In genomic region chr6:144744720-144745119, GRCh38 we compare ENCODE assay signal across 20 cellular contexts.
DNase-seq lines count a peak whose midpoint lies in the region; ATAC-seq and TF ChIP-seq lines count a peak whose summit lies in the region.
"Had no signal": no experiment of that assay in that cellular context is flagged by ENCODE, and none has a peak within 500 bp of the region (broad histone marks: within the 10 kb centered on the region; RNA-seq: fewer than 3 reads in every experiment).

No MANE protein-coding gene starts in this region.

- H3K36me3 Mint-ChIP-seq in stimulated activated memory B cell treated with anti-CD40 and anti-IgM and Interleukin-4, amounts not matched to agents 10 μg/mL and 1 μg/mL and 100 μg/mL, for 72 hours = peaks cover 29% of the 10 kb centered on the region

- intact Hi-C loops in uterus (cut with DNase I; ENCODE audit: low total_unique reads) = no loop called here

- H3K27ac ChIP-seq in uterus = no peak overlapping the region
- H3K27ac ChIP-seq: colonic mucosa, gastrocnemius medialis, upper lobe of left lung had no signal

- H3K9me3 ChIP-seq in uterus = no peaks in the 10 kb centered on the region
- H3K9me3 ChIP-seq: colonic mucosa, gastrocnemius medialis, upper lobe of left lung had no signal

- H3K27me3 ChIP-seq in uterus = no peaks in the 10 kb centered on the region
- H3K27me3 ChIP-seq: colonic mucosa, gastrocnemius medialis, upper lobe of left lung had no signal

- no peaks in the 10 kb centered on the region for H3K9me3 Mint-ChIP-seq in stimulated activated memory B cell treated with anti-CD40 and anti-IgM and Interleukin-4, amounts not matched to agents 10 μg/mL and 1 μg/mL and 100 μg/mL, for 72 hours

- ATAC-seq in stimulated activated memory B cell treated with anti-CD40 and anti-IgM and Interleukin-4, amounts not matched to agents 10 μg/mL and 1 μg/mL and 100 μg/mL, for 72 hours = no peak
- ATAC-seq: activated CD4-positive, CD25-positive, alpha-beta regulatory T cell treated with anti-CD3 and anti-CD28 coated beads, Interleukin-2, amount 50 U/mL, for 24 hours; gastrocnemius medialis; HCT116; Right ventricle myocardium inferior had no signal

- in situ Hi-C loops in GM13976 (cut with MboI; ENCODE audit: low sequenced_read_pairs, unreplicated experiment) = no loop called here

- H3K36me3 ChIP-seq in uterus = no peaks in the 10 kb centered on the region
- H3K36me3 ChIP-seq: colonic mucosa had no signal

- H3K4me1 ChIP-seq in uterus = no peaks in the 10 kb centered on the region
- H3K4me1 ChIP-seq: colonic mucosa, gastrocnemius medialis had no signal

- no peak overlapping the region for H3K4me3 ChIP-seq in uterus
- H3K4me3 ChIP-seq: colonic mucosa, gastrocnemius medialis, upper lobe of left lung had no signal

- DNase-seq in NCI-H2196 (lab: John Stamatoyannopoulos, UW; ENCODE audit: unreplicated experiment) (peak; percentile 16), NCI-H2196 treated with DMSO at 0.1 percent for 48 hours (lab: John Stamatoyannopoulos, UW; ENCODE audit: unreplicated experiment) (no peak), NCI-H748 (lab: John Stamatoyannopoulos, UW; ENCODE audit: unreplicated experiment) (peak; percentile 88), iPS-NIHi7 (ENCODE audit: extremely low spot score) (peak; percentile 17), uterus (no peak), GM13976 (ENCODE audit: low spot score) (no peak)
- no peak for DNase-seq in activated CD4-positive, alpha-beta T cell treated with anti-CD3 and anti-CD28 coated beads, Interleukin-2, amount 50 U/mL, for 48 hours
- DNase-seq: activated CD8-positive, alpha-beta memory T cell treated with anti-CD3 and anti-CD28 coated beads, Interleukin-2, amount 50 U/mL, for 48 hours; activated naive CD4-positive, alpha-beta T cell; colonic mucosa; EL; gastrocnemius medialis; mesenchymal stem cell; NCI-H1048; occipital lobe; upper lobe of left lung had no signal

- no peak overlapping the region for H3K4me3 Mint-ChIP-seq in stimulated activated memory B cell treated with anti-CD40 and anti-IgM and Interleukin-4, amounts not matched to agents 10 μg/mL and 1 μg/mL and 100 μg/mL, for 72 hours

- TF ChIP-seq CTCF in uterus (IDR thresholded peaks at IDR 0.05) (no peak), GM13976 (IDR thresholded peaks at IDR 0.05; ENCODE audit: borderline replicate concordance, control extremely low read depth, extremely low read depth, insufficient read depth, missing control alignments) (no peak)

- TF ChIP-seq POLR2A in uterus (IDR thresholded peaks at IDR 0.05) = no peak

- no peaks in the 10 kb centered on the region for H3K4me1 Mint-ChIP-seq in stimulated activated memory B cell treated with anti-CD40 and anti-IgM and Interleukin-4, amounts not matched to agents 10 μg/mL and 1 μg/mL and 100 μg/mL, for 72 hours

- no peaks in the 10 kb centered on the region for H3K27me3 Mint-ChIP-seq in stimulated activated memory B cell treated with anti-CD40 and anti-IgM and Interleukin-4, amounts not matched to agents 10 μg/mL and 1 μg/mL and 100 μg/mL, for 72 hours

- peak overlapping the region; percentile 14 for H3K27ac Mint-ChIP-seq in stimulated activated memory B cell treated with anti-CD40 and anti-IgM and Interleukin-4, amounts not matched to agents 10 μg/mL and 1 μg/mL and 100 μg/mL, for 72 hours

Comparison
In these comparisons a context has a peak if more than half of its experiments do, and no peak if none do; other contexts are left out.
1. DNase-seq: peak in NCI-H2196 (single experiment), NCI-H748 (single experiment) and iPS-NIHi7 (single experiment); none in NCI-H2196 treated with DMSO at 0.1 percent for 48 hours (single experiment), uterus (0 of 2), GM13976 (single experiment) and activated CD4-positive, alpha-beta T cell treated with anti-CD3 and anti-CD28 coated beads, Interleukin-2, amount 50 U/mL, for 48 hours (0 of 2).